ENCODE assay signal across 18 cellular contexts in the genomic region with DNA sequence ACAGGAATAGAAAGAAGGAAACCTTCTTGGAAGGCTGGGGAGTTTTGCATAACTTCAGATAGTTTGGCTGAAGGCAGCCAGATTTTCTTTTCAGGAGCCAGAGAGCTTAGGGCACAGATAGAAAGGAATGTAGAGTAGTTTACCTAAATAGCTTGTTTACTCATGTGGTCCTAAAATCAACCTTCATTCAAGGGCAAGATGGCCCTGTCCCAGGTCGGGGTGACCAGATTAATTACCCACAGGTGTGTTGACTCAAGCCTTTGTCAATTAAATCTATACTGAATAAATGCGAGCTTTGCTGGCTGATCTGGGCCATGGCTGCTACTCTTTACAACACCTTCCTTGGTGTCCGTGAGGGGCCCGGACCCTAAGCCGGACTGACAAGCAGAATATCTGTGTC.
A peak's percentile ranks its signal among the peaks of the same experiment; 100 is the strongest.
DNase-seq lines count a peak whose midpoint lies in the region; ATAC-seq and TF ChIP-seq lines count a peak whose summit lies in the region.
"Had no signal": no experiment of that assay in that cellular context is flagged by ENCODE, and none has a peak within 500 bp of the region (broad histone marks: within the 10 kb centered on the region; RNA-seq: fewer than 3 reads in every experiment).

No MANE protein-coding gene starts in this region.

- no peaks in the 10 kb centered on the region for H3K9me3 Mint-ChIP-seq in chondrocyte (ENCODE audit: low read depth)
- H3K9me3 Mint-ChIP-seq: CD4-positive, alpha-beta T cell; CD8-positive, alpha-beta T cell had no signal

- no peaks in the 10 kb centered on the region for H3K9me3 ChIP-seq in spleen
- H3K9me3 ChIP-seq: A549; BLaER1 treated with 17β-estradiol and CSF1 and Interleukin-3, amounts not matched to agents 10 nM and 100 nM; Caco-2 had no signal

- no peak overlapping the region for H3K4me3 Mint-ChIP-seq in chondrocyte (ENCODE audit: unreplicated experiment)
- H3K4me3 Mint-ChIP-seq: B cell; CD4-positive, alpha-beta T cell; CD8-positive, alpha-beta T cell had no signal

- ATAC-seq in left cardiac atrium: no peak
- ATAC-seq: A549; CD8-positive, alpha-beta T cell had no signal

- H3K27me3 Mint-ChIP-seq in chondrocyte (ENCODE audit: low read depth): peaks cover 6% of the 10 kb centered on the region
- H3K27me3 Mint-ChIP-seq: B cell; CD4-positive, alpha-beta T cell had no signal

- H3K4me1 Mint-ChIP-seq in chondrocyte (ENCODE audit: low read depth): no peaks in the 10 kb centered on the region

- WGBS in spleen, 5 donors: 80 to 89% (median 84%) methylated on average over 5 of the region's 5 CpGs

- no peaks in the 10 kb centered on the region for H3K36me3 Mint-ChIP-seq in chondrocyte (ENCODE audit: low read depth)
- H3K36me3 Mint-ChIP-seq: CD8-positive, alpha-beta T cell had no signal

- intact Hi-C loops in left cardiac atrium (cut with DNase I): no loop called here
- intact Hi-C loops in cardiac septum (cut with DNase I): no loop called here
- intact Hi-C loops in spleen (cut with DNase I; ENCODE audit: low total_unique reads): no loop called here

- no peak for TF ChIP-seq POLR2A in spleen (IDR thresholded peaks at IDR 0.05)

- TF ChIP-seq CTCF in chondrocyte (IDR thresholded peaks at IDR 0.05) (no peak), spleen (IDR thresholded peaks at IDR 0.05 in 8 of 11, conservative IDR thresholded peaks at IDR 0.05 in 3 of 11) (no peak)

- POLR2A ChIA-PET in HEK293T (lab: Yijun Ruan, JAX): no interaction called here

- no peak overlapping the region for H3K27ac Mint-ChIP-seq in chondrocyte (ENCODE audit: unreplicated experiment)
- H3K27ac Mint-ChIP-seq: B cell; CD4-positive, alpha-beta T cell; CD8-positive, alpha-beta T cell had no signal

- H3K36me3 ChIP-seq in spleen: no peaks in the 10 kb centered on the region
- H3K36me3 ChIP-seq: BLaER1 treated with 17β-estradiol and CSF1 and Interleukin-3, amounts not matched to agents 10 nM and 100 nM had no signal

- no peak overlapping the region for H3K27ac ChIP-seq in spleen
- H3K27ac ChIP-seq: 22Rv1; A549; BLaER1 treated with 17β-estradiol and CSF1 and Interleukin-3, amounts not matched to agents 10 nM and 100 nM; C4-2B had no signal

- no peak overlapping the region for H3K4me3 ChIP-seq in spleen
- H3K4me3 ChIP-seq: A549; BLaER1 treated with 17β-estradiol and CSF1 and Interleukin-3, amounts not matched to agents 10 nM and 100 nM had no signal

- DNase-seq in left cardiac atrium: peak; percentile 10
- DNase-seq in cardiac septum (ENCODE audit: low spot score): no peak
- peak; percentile 54 for DNase-seq in chondrocyte (ENCODE audit: low spot score)
- DNase-seq in spleen: peak; percentile 45
- no peak for DNase-seq in HEK293T (ENCODE audit: extremely low spot score)
- no peak for DNase-seq in NCI-H1436 treated with DMSO at 0.1 percent for 48 hours (lab: John Stamatoyannopoulos, UW)
- DNase-seq: AML-193; Caco-2; Calu3; CD4-positive, alpha-beta T cell; CD8-positive, alpha-beta T cell; DMS79 treated with DMSO at 0.1 percent for 48 hours; GF-D8 had no signal

- CTCF ChIA-PET in HEK293T (lab: Yijun Ruan, JAX): no interaction called here

- no peaks in the 10 kb centered on the region for H3K4me1 ChIP-seq in spleen
- H3K4me1 ChIP-seq: A549; BLaER1 treated with 17β-estradiol and CSF1 and Interleukin-3, amounts not matched to agents 10 nM and 100 nM; Caco-2 had no signal

- H3K27me3 ChIP-seq in spleen (replicated peaks in 1 of 7): no peaks in the 10 kb centered on the region
- H3K27me3 ChIP-seq: BLaER1 treated with 17β-estradiol and CSF1 and Interleukin-3, amounts not matched to agents 10 nM and 100 nM had no signal

TF ChIP-seq in HEK293T, 16 proteins besides CTCF, POLR2A, EP300 and RAD21:
- no peak for TF ChIP-seq BHLHE40 (IDR thresholded peaks at IDR 0.05; ENCODE audit: borderline replicate concordance)
- no peak for TF ChIP-seq SP1 (IDR thresholded peaks at IDR 0.05)
- TF ChIP-seq TARDBP (IDR thresholded peaks at IDR 0.05): no peak
- no peak for TF ChIP-seq LEF1 (IDR thresholded peaks at IDR 0.05; ENCODE audit: borderline replicate concordance)
- TF ChIP-seq ARNT (IDR thresholded peaks at IDR 0.05): no peak
- no peak for TF ChIP-seq L3MBTL2 (conservative IDR thresholded peaks at IDR 0.05)
- TF ChIP-seq FOXM1 (IDR thresholded peaks at IDR 0.05; ENCODE audit: borderline replicate concordance): no peak
- TF ChIP-seq ZNF384 (IDR thresholded peaks at IDR 0.05): no peak
- TF ChIP-seq ELF4 (IDR thresholded peaks at IDR 0.05): no peak
- no peak for TF ChIP-seq HDGF (IDR thresholded peaks at IDR 0.05; ENCODE audit: borderline replicate concordance)

Comparison
In these comparisons a context has a peak if more than half of its experiments do, and no peak if none do; other contexts are left out.
1. DNase-seq: peak in left cardiac atrium (single experiment), chondrocyte (single experiment) and spleen (single experiment); none in cardiac septum (single experiment), HEK293T (single experiment) and NCI-H1436 treated with DMSO at 0.1 percent for 48 hours (single experiment).